Comparison of ENCODE assay signal across 28 cellular contexts in the genomic region with DNA sequence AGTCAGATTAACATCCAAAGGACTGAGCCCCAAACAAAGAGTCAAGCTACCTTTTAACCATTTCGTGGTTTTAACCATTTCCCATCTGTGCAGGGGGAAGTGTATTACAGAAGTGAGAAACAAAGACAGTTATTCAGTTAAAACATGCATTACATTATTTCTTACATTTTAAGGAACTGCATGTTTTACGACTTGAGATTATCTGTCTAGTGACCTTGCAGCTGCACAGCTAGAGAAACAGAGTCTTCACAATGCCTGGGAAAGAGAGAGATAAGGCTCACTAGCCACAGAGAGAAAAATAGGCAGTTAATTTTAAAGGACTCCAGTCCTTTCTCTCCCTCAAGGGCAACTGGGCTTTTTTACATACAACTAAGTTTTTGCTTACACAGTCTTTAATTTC. TPM values are rescaled to one million over a fixed set of nuclear protein-coding genes. Genes with fewer than 3 reads are reported as not detected.
"Had no signal": no experiment of that assay in that cellular context is flagged by ENCODE, and none has a peak within 500 bp of the region (broad histone marks: within the 10 kb centered on the region; RNA-seq: fewer than 3 reads in every experiment).

No MANE protein-coding gene starts in this region.

- ATAC-seq: foreskin keratinocyte; heart left ventricle; left colon; right lobe of liver; stimulated activated naive CD8-positive, alpha-beta T cell treated with anti-CD3 and anti-CD28 coated beads, Interleukin-15, Interleukin-2, amounts not matched to agents 100 U/mL and 50 U/mL, for 24 hours had no signal

- H3K4me3 ChIP-seq: esophagus muscularis mucosa, heart left ventricle, right lobe of liver, testis had no signal

- H3K27ac ChIP-seq: esophagus muscularis mucosa, foreskin keratinocyte, heart left ventricle, neutrophil, right lobe of liver, VCaP had no signal

- H3K27me3 ChIP-seq: esophagus muscularis mucosa, foreskin keratinocyte, heart left ventricle, neutrophil, right lobe of liver, testis had no signal

- H3K9me3 ChIP-seq: neutrophil, right lobe of liver, testis had no signal

- H3K36me3 ChIP-seq: esophagus muscularis mucosa, heart left ventricle, neutrophil, right lobe of liver had no signal

- H3K4me1 ChIP-seq: esophagus muscularis mucosa, foreskin keratinocyte, heart left ventricle, right lobe of liver, testis had no signal

- DNase-seq: activated CD4-positive, alpha-beta memory T cell treated with anti-CD3 and anti-CD28 coated beads, Interleukin-2, amount 10 ng/mL, durations not matched to agents 7 days and 5 days; activated CD4-positive, alpha-beta T cell treated with anti-CD3 and anti-CD28 coated beads, Interleukin-2, amount 10 ng/mL, durations not matched to agents 24 days and 14 days; activated CD8-positive, alpha-beta memory T cell treated with anti-CD3 and anti-CD28 coated beads, Interleukin-2, amount 50 U/mL, for 48 hours; activated gamma-delta T cell; activated naive CD4-positive, alpha-beta T cell treated with anti-CD3 and anti-CD28 coated beads, Interleukin-2, amount 10 ng/mL, durations not matched to agents 7 days and 5 days; activated T-cell treated with anti-CD3 and anti-CD28 coated beads, Interleukin-2, amount 50 U/mL, for 24 hours; amygdala; endodermal cell; foreskin keratinocyte; heart left ventricle; hypothalamus; immature natural killer cell; kidney; left colon; mammary epithelial cell; nephron progenitor cell; right lobe of liver; stimulated activated CD4-positive, alpha-beta T cell treated with anti-CD3 and anti-CD28 coated beads, Interleukin-12 subunit alpha, Interleukin-12 subunit beta, amount 100 ng/mL, for 4 hours; stimulated activated CD4-positive, alpha-beta T cell treated with anti-CD3 and anti-CD28 coated beads, Interleukin-4, amount 100 ng/mL, for 1 hour; stimulated activated naive CD8-positive, alpha-beta T cell treated with anti-CD3 and anti-CD28 coated beads, Interleukin-15, Interleukin-2, amounts not matched to agents 100 U/mL and 50 U/mL, for 24 hours; testis; trophoblast cell had no signal

- FAIRE-seq: bronchial epithelial cell, TTC549, urothelium cell line had no signal

RNA-seq across cellular contexts. Expression of gene KLHL4, which starts 48.7 kb away (rescaled TPM):
- total RNA-seq: activated CD4-positive, alpha-beta T cell treated with anti-CD3 and anti-CD28 coated beads, Interleukin-2, amount 10 ng/mL, durations not matched to agents 24 days and 14 days; foreskin keratinocyte had no signal
- polyA plus RNA-seq: foreskin keratinocyte had no signal
